In genomic region chr14:101007004-101007614, GRCh38 we compare ENCODE assay signal across 25 cellular contexts.
DNase-seq lines count a peak whose midpoint lies in the region; ATAC-seq and FAIRE-seq lines count a peak whose summit lies in the region.
"Had no signal": no experiment of that assay in that cellular context is flagged by ENCODE, and none has a peak within 500 bp of the region (broad histone marks: within the 10 kb centered on the region; RNA-seq: fewer than 3 reads in every experiment).

No MANE protein-coding gene starts in this region.

- no peaks in the 10 kb centered on the region for H3K36me3 Mint-ChIP-seq in activated T-cell treated with anti-CD3 and anti-CD28 coated beads, Interleukin-2, amount 50 U/mL, for 4 hours (ENCODE audit: insufficient read depth)

- no peak for FAIRE-seq in RCC 7860 (lab: Jason Lieb, UNC)
- FAIRE-seq: A549, GM19239, HepG2, K562 had no signal

- no peaks in the 10 kb centered on the region for H3K36me3 ChIP-seq in H7 (replicated peaks; ENCODE audit: control insufficient read depth, insufficient read depth, low read length)

- H3K4me3 ChIP-seq in H7 (ENCODE audit: insufficient read depth, low read depth, low read length): no peak overlapping the region
- H3K4me3 ChIP-seq: A549, K562 had no signal

- peaks cover 3% of the 10 kb centered on the region for H3K4me1 Mint-ChIP-seq in activated T-cell treated with anti-CD3 and anti-CD28 coated beads, Interleukin-2, amount 50 U/mL, for 4 hours (ENCODE audit: low read depth)

- ATAC-seq in sciatic nerve: no peak
- no peak for ATAC-seq in HG03039 (IDR thresholded peaks at IDR 0.05; ENCODE audit: unreplicated experiment)
- ATAC-seq in activated T-cell treated with anti-CD3 and anti-CD28 coated beads, Interleukin-2, amount 50 U/mL, for 4 hours: no peak
- ATAC-seq: A549, HepG2, K562, Panc1, SK-N-SH treated with all-trans-retinoic acid at 6 μM for 48 hours had no signal

- H3K4me3 Mint-ChIP-seq in activated T-cell treated with anti-CD3 and anti-CD28 coated beads, Interleukin-2, amount 50 U/mL, for 4 hours: no peak overlapping the region
- H3K4me3 Mint-ChIP-seq: H9 had no signal

- H3K27me3 ChIP-seq in H7 (ENCODE audit: control insufficient read depth, insufficient read depth, low read length): no peaks in the 10 kb centered on the region
- H3K27me3 ChIP-seq: BE2C had no signal

- H3K9me3 Mint-ChIP-seq in activated T-cell treated with anti-CD3 and anti-CD28 coated beads, Interleukin-2, amount 50 U/mL, for 4 hours: peaks cover 1% of the 10 kb centered on the region

- DNase-seq in D341Med (ENCODE audit: low spot score): peak; percentile 12
- peak; percentile 15 for DNase-seq in H7
- peak; percentile 7 for DNase-seq in mucosa of gallbladder (ENCODE audit: low spot score)
- DNase-seq in sciatic nerve (ENCODE audit: low spot score): peak; percentile 40
- no peak for DNase-seq in activated T-cell treated with anti-CD3 and anti-CD28 coated beads, Interleukin-2, amount 50 U/mL, for 1 hour
- DNase-seq in RCC 7860 (ENCODE audit: low spot score): no peak
- DNase-seq in activated T-cell treated with anti-CD3 and anti-CD28 coated beads, Interleukin-2, amount 50 U/mL, for 4 hours: no peak
- DNase-seq: BE2C, COR-L47, DMS153, GDM1, H9, NCI-H1105, NCI-H2029 treated with DMSO at 0.1 percent for 48 hours, NCI-H2171, NCI-H345, NCI-H524, NCI-H82 had no signal

- intact Hi-C loops in sciatic nerve (cut with DNase I): no loop called here

- peaks cover 19% of the 10 kb centered on the region for H3K27me3 Mint-ChIP-seq in activated T-cell treated with anti-CD3 and anti-CD28 coated beads, Interleukin-2, amount 50 U/mL, for 4 hours (ENCODE audit: low read depth)

Comparison
In these comparisons a context has a peak if more than half of its experiments do, and no peak if none do; other contexts are left out.
1. DNase-seq: peak in D341Med (single experiment), H7 (single experiment), mucosa of gallbladder (single experiment) and sciatic nerve (single experiment); none in activated T-cell treated with anti-CD3 and anti-CD28 coated beads, Interleukin-2, amount 50 U/mL, for 1 hour (single experiment), RCC 7860 (single experiment) and activated T-cell treated with anti-CD3 and anti-CD28 coated beads, Interleukin-2, amount 50 U/mL, for 4 hours (single experiment).